Comparison of ENCODE assay signal across 8 cellular contexts in genomic region chr18:28961669-28962228, GRCh38.
DNase-seq lines count a peak whose midpoint lies in the region; ATAC-seq and TF ChIP-seq lines count a peak whose summit lies in the region.

No MANE protein-coding gene starts in this region.

- H3K27me3 ChIP-seq in Caco-2 (replicated peaks; ENCODE audit: control insufficient read depth, insufficient read depth, low read length) = no peaks in the 10 kb centered on the region

- ATAC-seq in HG02938 (IDR thresholded peaks at IDR 0.05; ENCODE audit: unreplicated experiment) (no peak), GM18519 (IDR thresholded peaks at IDR 0.05; ENCODE audit: low FRiP score, unreplicated experiment) (no peak), GM21515 (IDR thresholded peaks at IDR 0.05; ENCODE audit: unreplicated experiment) (no peak)

- H3K27me3 Mint-ChIP-seq in Caco-2 (ENCODE audit: insufficient read depth, unreplicated experiment) = peaks cover 4% of the 10 kb centered on the region

- peak in 1 of 2 experiments; percentile 29 for DNase-seq in Caco-2
- DNase-seq in HuH-7 (ENCODE audit: low spot score) = peak; percentile 11
- DNase-seq in RPMI8226 = peak; percentile 62
- DNase-seq in hepatic stellate cell (ENCODE audit: low spot score) = peak; percentile 4
- DNase-seq in stimulated activated naive CD4-positive, alpha-beta T cell treated with Interleukin-2 at 50 U/mL for 16 hours (lab: John Stamatoyannopoulos, UW) = no peak

- BruUV-seq in Caco-2 (replicated peaks; lab: Mats Ljungman, UMichigan) = no TSS peak

- TF ChIP-seq CTCF in Caco-2 (IDR thresholded peaks at IDR 0.05; ENCODE audit: insufficient read depth in 1 of 2, low read depth in 1 of 2, low read length in 1 of 2, severe bottlenecking in 1 of 2, unreplicated experiment in 1 of 2) = peak; percentile 25 to 43

- CTCF ChIA-PET in Caco-2 (lab: Charles Lee) = no interaction called here

- no peaks in the 10 kb centered on the region for H3K36me3 ChIP-seq in Caco-2 (ENCODE audit: control insufficient read depth, insufficient read depth, low read length)

- no peak overlapping the region for H3K4me3 Mint-ChIP-seq in Caco-2 (ENCODE audit: unreplicated experiment)

- H3K4me1 ChIP-seq in Caco-2 = no peaks in the 10 kb centered on the region

- H3K4me3 ChIP-seq in Caco-2 (ENCODE audit: low read depth, low read length) = no peak overlapping the region

- intact Hi-C loops in Caco-2 (cut with micrococcal nuclease; ENCODE audit: unreplicated experiment) = no loop called here

- H3K27ac Mint-ChIP-seq in Caco-2 (ENCODE audit: unreplicated experiment) = no peak overlapping the region

- H3K36me3 Mint-ChIP-seq in Caco-2 (ENCODE audit: insufficient read depth, unreplicated experiment) = no peaks in the 10 kb centered on the region

- H3K9me3 Mint-ChIP-seq in Caco-2 (ENCODE audit: unreplicated experiment) = no peaks in the 10 kb centered on the region

- POLR2A ChIA-PET in Caco-2 (lab: Charles Lee) = no interaction called here

- H3K4me1 Mint-ChIP-seq in Caco-2 (ENCODE audit: low read depth, unreplicated experiment) = no peaks in the 10 kb centered on the region

- H3K9me3 ChIP-seq in Caco-2 = no peaks in the 10 kb centered on the region
